In genomic region chr3:87272718-87273337, GRCh38 we compare ENCODE assay signal across 13 cellular contexts. TPM values are rescaled to one million over a fixed set of nuclear protein-coding genes. Genes with fewer than 3 reads are reported as not detected.
DNase-seq lines count a peak whose midpoint lies in the region; ATAC-seq and TF ChIP-seq lines count a peak whose summit lies in the region.
"Had no signal": no experiment of that assay in that cellular context is flagged by ENCODE, and none has a peak within 500 bp of the region (broad histone marks: within the 10 kb centered on the region; RNA-seq: fewer than 3 reads in every experiment).

No MANE protein-coding gene starts in this region.

- no peaks in the 10 kb centered on the region for H3K9me3 ChIP-seq in breast epithelium
- no peaks in the 10 kb centered on the region for H3K9me3 ChIP-seq in colonic mucosa
- H3K9me3 ChIP-seq: tibial nerve had no signal

- ATAC-seq in GM18508 (IDR thresholded peaks at IDR 0.05; ENCODE audit: insufficient read depth, unreplicated experiment) (peak; percentile 70), GM19455 (IDR thresholded peaks at IDR 0.05; ENCODE audit: unreplicated experiment) (peak; percentile 78), HG02852 (IDR thresholded peaks at IDR 0.05; ENCODE audit: unreplicated experiment) (peak; percentile 95), HG03558 (IDR thresholded peaks at IDR 0.05; ENCODE audit: extremely low read depth, unreplicated experiment) (peak; percentile 86)

- no peaks in the 10 kb centered on the region for H3K27me3 ChIP-seq in breast epithelium
- no peaks in the 10 kb centered on the region for H3K27me3 ChIP-seq in colonic mucosa
- H3K27me3 ChIP-seq: tibial nerve had no signal

- intact Hi-C loops in breast epithelium (cut with DNase I; ENCODE audit: low total_unique reads): no loop called here
- intact Hi-C loops in colonic mucosa (cut with DNase I): no loop called here

- TF ChIP-seq POLR2A in breast epithelium (IDR thresholded peaks at IDR 0.05): no peak

- H3K4me3 ChIP-seq in breast epithelium (no peak overlapping the region), colonic mucosa (no peak overlapping the region)
- H3K4me3 ChIP-seq: tibial nerve had no signal

- H3K27ac ChIP-seq in breast epithelium (no peak overlapping the region), colonic mucosa (no peak overlapping the region)
- H3K27ac ChIP-seq: tibial nerve had no signal

- no peaks in the 10 kb centered on the region for H3K4me1 ChIP-seq in breast epithelium
- H3K4me1 ChIP-seq in colonic mucosa: no peaks in the 10 kb centered on the region
- H3K4me1 ChIP-seq: tibial nerve had no signal

- no peak overlapping the region for H3K9ac ChIP-seq in colonic mucosa (ENCODE audit: low read depth in 2 of 2, low read length in 2 of 2)

- H3K36me3 ChIP-seq in breast epithelium (no peaks in the 10 kb centered on the region), colonic mucosa (no peaks in the 10 kb centered on the region)
- H3K36me3 ChIP-seq: tibial nerve had no signal

- DNase-seq in breast epithelium (ENCODE audit: low spot score in 2 of 2) (no peak), NCI-H524 (lab: John Stamatoyannopoulos, UW) (no peak), colonic mucosa (no peak)
- no peak for DNase-seq in stimulated activated CD8-positive, alpha-beta memory T cell treated with anti-CD3 and anti-CD28 coated beads, Interleukin-4, amount 100 ng/mL, for 48 hours
- DNase-seq: CD4-positive, alpha-beta memory T cell; KBM-7; NCI-H2029; T-helper 1 cell had no signal

- no peak for TF ChIP-seq CTCF in breast epithelium (IDR thresholded peaks at IDR 0.05)
- no peak for TF ChIP-seq CTCF in colonic mucosa (IDR thresholded peaks at IDR 0.05)

RNA-seq across cellular contexts. Expression of gene POU1F1, which starts 3.6 kb away (rescaled TPM):
- total RNA-seq in breast epithelium (not detected), colonic mucosa (not detected)
- total RNA-seq: CD4-positive, alpha-beta memory T cell; tibial nerve had no signal

RNA-seq across cellular contexts. Expression of gene CHMP2B, which starts 45.7 kb away (rescaled TPM):
- total RNA-seq in breast epithelium (10 to 100 TPM; 32.0 to 42.6 (median 32.4) TPM), colonic mucosa (100 to 1,000 TPM in 1 of 2 donors, 10 to 100 TPM in 1; 80.2 to 103 TPM)
